In the genomic region with DNA sequence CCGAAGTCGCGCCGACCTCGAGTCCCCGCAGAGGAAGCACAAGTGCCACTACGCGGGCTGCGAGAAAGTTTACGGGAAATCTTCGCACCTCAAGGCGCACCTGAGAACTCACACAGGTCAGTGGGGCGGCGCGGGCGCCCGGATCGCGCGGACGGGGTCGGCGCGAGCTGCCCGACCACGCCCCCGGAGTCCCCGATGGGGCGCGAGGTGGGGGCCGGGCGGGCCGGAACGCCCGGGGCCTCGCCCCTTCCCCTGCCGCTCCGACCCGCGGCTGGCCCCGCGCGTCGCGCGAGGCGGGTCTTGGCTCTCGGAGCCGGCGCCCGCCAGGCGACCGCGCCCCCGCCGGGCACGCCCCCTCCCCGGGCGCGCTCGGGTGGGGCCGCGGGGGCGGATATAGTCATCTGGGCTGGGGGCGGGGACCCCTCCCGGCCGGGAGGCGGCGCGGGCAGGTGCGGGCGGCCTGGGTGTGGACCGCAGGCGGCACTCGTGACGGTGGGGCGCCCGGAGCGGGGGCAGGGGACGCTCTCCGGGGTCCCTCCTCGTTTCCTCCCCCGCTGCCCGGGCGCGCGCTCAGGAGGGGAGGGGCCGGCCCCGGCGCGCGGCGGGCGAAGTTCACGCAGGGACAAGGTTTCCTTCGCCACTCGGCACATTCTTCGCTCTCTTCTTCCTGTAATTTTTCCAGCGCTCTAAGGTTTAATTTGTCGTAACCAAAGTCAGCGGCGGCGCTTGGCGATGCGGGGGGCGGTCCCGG, we compare ENCODE assay signal across 8 cellular contexts. TPM values are rescaled to one million over a fixed set of nuclear protein-coding genes. Genes with fewer than 3 reads are reported as not detected.
DNase-seq lines count a peak whose midpoint lies in the region; ATAC-seq and TF ChIP-seq lines count a peak whose summit lies in the region.

No MANE protein-coding gene starts in this region.

- H3K4me1 ChIP-seq in esophagus squamous epithelium (peaks cover 36 to 59% (median 47%) of the 10 kb centered on the region in 3 donors), stomach smooth muscle (ENCODE audit: control insufficient read depth, insufficient read depth, low read length) (peaks cover 48% of the 10 kb centered on the region)

- intact Hi-C loops in esophagus squamous epithelium (cut with DNase I) (loop anchor here (5.0 kb wide), 1 partner anchor 116 kb away; no protein-coding TSS in a partner anchor), natural killer cell (cut with micrococcal nuclease) (loop anchor here (2.0 to 10.0 kb wide), 5 partner anchors 15 to 113 kb away; no protein-coding TSS in a partner anchor)

- peaks cover 59% of the 10 kb centered on the region for H3K4me1 Mint-ChIP-seq in activated T-cell treated with anti-CD3 and anti-CD28 coated beads, Interleukin-2, amount 50 U/mL, for 4 hours (ENCODE audit: low read depth)
- H3K4me1 Mint-ChIP-seq in natural killer cell: peaks cover 67% of the 10 kb centered on the region in 2 donors

- peaks cover 3% of the 10 kb centered on the region for H3K36me3 Mint-ChIP-seq in activated T-cell treated with anti-CD3 and anti-CD28 coated beads, Interleukin-2, amount 50 U/mL, for 4 hours (ENCODE audit: insufficient read depth)
- H3K36me3 Mint-ChIP-seq in natural killer cell: no peaks in the 10 kb centered on the region

- H3K27me3 ChIP-seq in esophagus squamous epithelium (no peaks in the 10 kb centered on the region), stomach smooth muscle (ENCODE audit: control insufficient read depth in 1 of 2, insufficient read depth in 2 of 2, low read length in 2 of 2) (no peaks in the 10 kb centered on the region)

- H3K27me3 Mint-ChIP-seq in activated T-cell treated with anti-CD3 and anti-CD28 coated beads, Interleukin-2, amount 50 U/mL, for 4 hours (ENCODE audit: low read depth): no peaks in the 10 kb centered on the region
- no peaks in the 10 kb centered on the region for H3K27me3 Mint-ChIP-seq in natural killer cell (ENCODE audit: low read depth in 2 of 2)

- H3K36me3 ChIP-seq in esophagus squamous epithelium: peaks cover 0 to 6% (median 0%) of the 10 kb centered on the region in 3 donors
- H3K36me3 ChIP-seq in stomach smooth muscle (ENCODE audit: control insufficient read depth in 2 of 2, insufficient read depth in 2 of 2, low read length in 2 of 2): no peaks in the 10 kb centered on the region

- DNase-seq in AG08395 (ENCODE audit: low spot score) (peak; percentile 48), GM19238 (ENCODE audit: insufficient read length, low spot score) (peak; percentile 36), NCI-H748 (lab: John Stamatoyannopoulos, UW; ENCODE audit: unreplicated experiment) (peak; percentile 82), esophagus squamous epithelium (lab: John Stamatoyannopoulos, UW) (no peak), natural killer cell (peak; percentile 76)
- DNase-seq in activated T-cell treated with anti-CD3 and anti-CD28 coated beads, Interleukin-2, amount 50 U/mL, for 4 hours: peak; percentile 77

- ATAC-seq in activated T-cell treated with anti-CD3 and anti-CD28 coated beads, Interleukin-2, amount 50 U/mL, for 4 hours: peak in 1 of 2 donors; percentile 1
- peak; percentile 21 to 32 (median 28) for ATAC-seq in natural killer cell
- ATAC-seq in HG03139 (IDR thresholded peaks at IDR 0.05; ENCODE audit: unreplicated experiment): no peak

- H3K9me3 ChIP-seq in esophagus squamous epithelium: no peaks in the 10 kb centered on the region
- no peaks in the 10 kb centered on the region for H3K9me3 ChIP-seq in stomach smooth muscle (ENCODE audit: control insufficient read depth in 2 of 2, low read length in 2 of 2)

- H3K4me3 ChIP-seq in esophagus squamous epithelium (peak overlapping the region; percentile 48 to 96 (median 64)), stomach smooth muscle (ENCODE audit: low read length in 2 of 2) (peak overlapping the region; percentile 64 to 84)

- no peaks in the 10 kb centered on the region for H3K9me3 Mint-ChIP-seq in activated T-cell treated with anti-CD3 and anti-CD28 coated beads, Interleukin-2, amount 50 U/mL, for 4 hours
- H3K9me3 Mint-ChIP-seq in natural killer cell: no peaks in the 10 kb centered on the region

- H3K27ac ChIP-seq in esophagus squamous epithelium: peak overlapping the region; percentile 90 to 100 (median 95)
- H3K27ac ChIP-seq in stomach smooth muscle (ENCODE audit: low read length): peak overlapping the region; percentile 62

- peak in 2 of 4 donors; percentile 48 to 63 for TF ChIP-seq POLR2A in esophagus squamous epithelium (IDR thresholded peaks at IDR 0.05)

- peak overlapping the region; percentile 94 for H3K4me3 Mint-ChIP-seq in activated T-cell treated with anti-CD3 and anti-CD28 coated beads, Interleukin-2, amount 50 U/mL, for 4 hours
- peak overlapping the region; percentile 99 for H3K4me3 Mint-ChIP-seq in natural killer cell

- peak overlapping the region; percentile 88 to 92 for H3K27ac Mint-ChIP-seq in natural killer cell

- H3K9ac ChIP-seq in stomach smooth muscle (ENCODE audit: low read length in 2 of 2): peak overlapping the region; percentile 47 to 68

- 0% methylated on average over 9 of the region's 107 CpGs; no CpG with 5 or more reads in 1 of the 2 donors for WGBS in esophagus squamous epithelium, 2 donors

- TF ChIP-seq CTCF in esophagus squamous epithelium (IDR thresholded peaks at IDR 0.05) (peak in 3 of 6 experiments; percentile 3 to 28 (median 18)), natural killer cell (IDR thresholded peaks at IDR 0.05) (no peak)

RNA-seq across cellular contexts. Expression of gene KLF13, which starts 1.2 kb away (rescaled TPM):
- 10 to 100 TPM; 75.0 to 82.8 (median 81.8) TPM for total RNA-seq in activated T-cell treated with anti-CD3 and anti-CD28 coated beads, Interleukin-2, amount 50 U/mL, for 4 hours
- total RNA-seq in esophagus squamous epithelium: 10 to 100 TPM; 16.4 to 54.6 (median 41.8) TPM
- 100 to 1,000 TPM; 277 to 328 (median 300) TPM for total RNA-seq in natural killer cell
